ENCODE assay signal across 4 cellular contexts in genomic region chr6:161178155-161178554, GRCh38.
DNase-seq lines count a peak whose midpoint lies in the region; ATAC-seq, FAIRE-seq and TF ChIP-seq lines count a peak whose summit lies in the region.
"Not testable (repeated sequence)": the region's sequence is repeated elsewhere in the genome, so short reads cannot be mapped to it uniquely, and the experiment has no call there.

No MANE protein-coding gene starts in this region.

- H4K20me1 ChIP-seq in K562 (replicated peaks; ENCODE audit: control insufficient read depth, insufficient read depth, low read length): not testable (repeated sequence)

- H3K27me3 ChIP-seq in K562 (ENCODE audit: control insufficient read depth in 2 of 2, insufficient read depth in 2 of 2, low read length in 2 of 2); right atrium auricular region; suprapubic skin: not testable (repeated sequence)

- not testable (repeated sequence) for H3K4me3 ChIP-seq in K562, right atrium auricular region, suprapubic skin

- BruUV-seq in K562 (replicated peaks; lab: Mats Ljungman, UMichigan): not testable (repeated sequence)

- not testable (repeated sequence) for H3K9me1 ChIP-seq in K562 (ENCODE audit: control insufficient read depth, insufficient read depth, low read length)

- H3K4me2 ChIP-seq in K562 (ENCODE audit: insufficient read depth, low read length): not testable (repeated sequence)

- in situ Hi-C loops in K562 (cut with MboI): not testable (repeated sequence)

- not testable (repeated sequence) for H3K79me2 ChIP-seq in K562 (ENCODE audit: control insufficient read depth, insufficient read depth, low read length)

- TF ChIP-seq EP300 in K562 (IDR thresholded peaks at IDR 0.05; ENCODE audit: low read length); suprapubic skin (IDR thresholded peaks at IDR 0.05): not testable (repeated sequence)

- TF ChIP-seq RAD21 in K562 (CRISPR knock-in tag; conservative IDR thresholded peaks at IDR 0.05 in 1 of 2, IDR thresholded peaks at IDR 0.05 in 1 of 2): not testable (repeated sequence)

- CTCF ChIA-PET in K562 (lab: Yijun Ruan, JAX; ENCODE audit: low intra/inter-chr PET ratio): not testable (repeated sequence)

- H3K9me3 ChIP-seq in K562 (replicated peaks; ENCODE audit: control insufficient read depth, insufficient read depth, low read depth, low read length): peaks cover 11% of the 10 kb centered on the region
- not testable (repeated sequence) for H3K9me3 ChIP-seq in right atrium auricular region, suprapubic skin

- FAIRE-seq in K562 (lab: Jason Lieb, UNC): not testable (repeated sequence)

- POLR2A ChIA-PET in K562 (lab: Yijun Ruan, JAX): interaction anchor here (0.7 kb wide), 1 partner anchor 448 kb away, joined by 3 read pairs; no protein-coding TSS in a partner anchor

- not testable (repeated sequence) for TF ChIP-seq CTCF in K562 (IDR thresholded peaks at IDR 0.05 in 2 of 3, conservative IDR thresholded peaks at IDR 0.05 in 1 of 3; ENCODE audit: insufficient read depth in 2 of 3, low read depth in 1 of 3, low read length in 3 of 3); right atrium auricular region (IDR thresholded peaks at IDR 0.05); suprapubic skin (IDR thresholded peaks at IDR 0.05)

- DNase-seq in K562 (ENCODE audit: extremely low read depth in 1 of 4, low spot score in 3 of 4): not testable (repeated sequence)
- DNase-seq in right atrium auricular region (ENCODE audit: low spot score) (peak; percentile 5), mesenteric fat pad (ENCODE audit: low spot score) (peak; percentile 86), suprapubic skin (ENCODE audit: low spot score in 2 of 2) (peak; percentile 49 to 70)

- not testable (repeated sequence) for H2AFZ ChIP-seq in K562 (ENCODE audit: low read depth, low read length)

- intact Hi-C loops in K562 (cut with micrococcal nuclease): not testable (repeated sequence)

- not testable (repeated sequence) for H3K36me3 ChIP-seq in K562 (ENCODE audit: control insufficient read depth, insufficient read depth, low read length); right atrium auricular region; suprapubic skin

- ATAC-seq in K562: not testable (repeated sequence)

- not testable (repeated sequence) for H3K4me1 ChIP-seq in K562 (replicated peaks in 1 of 2; ENCODE audit: control insufficient read depth in 2 of 2, insufficient read depth in 2 of 2, low read length in 2 of 2); right atrium auricular region; suprapubic skin

- TF ChIP-seq POLR2A in K562 (conservative IDR thresholded peaks at IDR 0.05); suprapubic skin (IDR thresholded peaks at IDR 0.05): not testable (repeated sequence)

- 75% methylated on average over 14 of the region's 14 CpGs for WGBS in K562 (ENCODE audit: insufficient coverage, low coverage, missing lambda C conversion rate)
- 97% methylated on average over 14 of the region's 14 CpGs for WGBS in suprapubic skin

- H3K27ac ChIP-seq in K562 (ENCODE audit: extremely low read depth, low read depth, low read length); right atrium auricular region; suprapubic skin: not testable (repeated sequence)

- not testable (repeated sequence) for H3K9ac ChIP-seq in K562 (ENCODE audit: insufficient read depth in 1 of 2, low read depth in 2 of 2, low read length in 2 of 2)

TF ChIP-seq in K562, 482 proteins besides CTCF, POLR2A, EP300 and RAD21:
- TF ChIP-seq TRIM28 (IDR thresholded peaks at IDR 0.05) (0 out of 2 replicates have a peak, but pooled peaks have one; percentile 35), EGR1 (conservative IDR thresholded peaks at IDR 0.05) (0 out of 2 replicates have a peak, but pooled peaks have one; percentile 10)
